1 cellular context compared by ENCODE assay signal in the genomic region with DNA sequence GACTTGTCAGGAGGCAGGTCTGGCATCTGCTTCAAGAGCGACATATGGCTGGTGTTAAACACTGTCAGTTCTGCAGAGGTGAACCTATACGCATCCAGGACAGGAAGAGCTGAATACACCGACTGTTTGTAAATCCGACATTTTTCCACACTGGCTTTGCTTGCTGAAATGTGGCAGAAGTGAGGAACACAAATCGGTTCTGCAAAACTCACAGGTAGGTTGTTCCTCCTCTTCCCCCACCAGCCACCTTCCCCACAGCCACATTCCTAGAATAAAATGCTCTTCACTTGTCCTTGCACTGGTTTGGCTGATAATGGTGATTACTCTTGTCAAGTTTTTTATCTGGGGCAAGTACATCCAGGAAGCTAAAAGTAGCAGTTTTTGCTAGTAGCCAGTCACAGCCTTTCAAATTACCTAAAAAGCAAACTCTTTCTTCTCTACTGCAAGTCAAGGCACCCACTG.
TF ChIP-seq lines count a peak whose summit lies in the region.

No MANE protein-coding gene starts in this region.

TF ChIP-seq in K562, 482 proteins besides CTCF, POLR2A, EP300 and RAD21 (continued from another document):
- TF ChIP-seq, protein P1, sequence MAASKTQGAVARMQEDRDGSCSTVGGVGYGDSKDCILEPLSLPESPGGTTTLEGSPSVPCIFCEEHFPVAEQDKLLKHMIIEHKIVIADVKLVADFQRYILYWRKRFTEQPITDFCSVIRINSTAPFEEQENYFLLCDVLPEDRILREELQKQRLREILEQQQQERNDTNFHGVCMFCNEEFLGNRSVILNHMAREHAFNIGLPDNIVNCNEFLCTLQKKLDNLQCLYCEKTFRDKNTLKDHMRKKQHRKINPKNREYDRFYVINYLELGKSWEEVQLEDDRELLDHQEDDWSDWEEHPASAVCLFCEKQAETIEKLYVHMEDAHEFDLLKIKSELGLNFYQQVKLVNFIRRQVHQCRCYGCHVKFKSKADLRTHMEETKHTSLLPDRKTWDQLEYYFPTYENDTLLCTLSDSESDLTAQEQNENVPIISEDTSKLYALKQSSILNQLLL (CRISPR knock-in tag; IDR thresholded peaks at IDR 0.05; ENCODE audit: borderline replicate concordance), result no peak
- TF ChIP-seq CREM (IDR thresholded peaks at IDR 0.05; ENCODE audit: low read depth), result no peak
- TF ChIP-seq, protein P2, sequence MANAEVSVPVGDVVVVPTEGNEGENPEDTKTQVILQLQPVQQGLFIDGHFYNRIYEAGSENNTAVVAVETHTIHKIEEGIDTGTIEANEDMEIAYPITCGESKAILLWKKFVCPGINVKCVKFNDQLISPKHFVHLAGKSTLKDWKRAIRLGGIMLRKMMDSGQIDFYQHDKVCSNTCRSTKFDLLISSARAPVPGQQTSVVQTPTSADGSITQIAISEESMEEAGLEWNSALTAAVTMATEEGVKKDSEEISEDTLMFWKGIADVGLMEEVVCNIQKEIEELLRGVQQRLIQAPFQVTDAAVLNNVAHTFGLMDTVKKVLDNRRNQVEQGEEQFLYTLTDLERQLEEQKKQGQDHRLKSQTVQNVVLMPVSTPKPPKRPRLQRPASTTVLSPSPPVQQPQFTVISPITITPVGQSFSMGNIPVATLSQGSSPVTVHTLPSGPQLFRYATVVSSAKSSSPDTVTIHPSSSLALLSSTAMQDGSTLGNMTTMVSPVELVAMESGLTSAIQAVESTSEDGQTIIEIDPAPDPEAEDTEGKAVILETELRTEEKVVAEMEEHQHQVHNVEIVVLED (CRISPR knock-in tag; IDR thresholded peaks at IDR 0.05), result no peak
- TF ChIP-seq NR2C1 (IDR thresholded peaks at IDR 0.05), result no peak
- TF ChIP-seq NR2C1 (tag; IDR thresholded peaks at IDR 0.05), result peak; percentile 60; the same call in 1 of the 2 replicates
- TF ChIP-seq HDAC3 (IDR thresholded peaks at IDR 0.05; ENCODE audit: borderline replicate concordance, partially characterized antibody), result no peak
- no peak for TF ChIP-seq SMARCA5 (IDR thresholded peaks at IDR 0.05)
- TF ChIP-seq ETV1 (tag; conservative IDR thresholded peaks at IDR 0.05; ENCODE audit: low read depth), result no peak
- TF ChIP-seq, protein P3, sequence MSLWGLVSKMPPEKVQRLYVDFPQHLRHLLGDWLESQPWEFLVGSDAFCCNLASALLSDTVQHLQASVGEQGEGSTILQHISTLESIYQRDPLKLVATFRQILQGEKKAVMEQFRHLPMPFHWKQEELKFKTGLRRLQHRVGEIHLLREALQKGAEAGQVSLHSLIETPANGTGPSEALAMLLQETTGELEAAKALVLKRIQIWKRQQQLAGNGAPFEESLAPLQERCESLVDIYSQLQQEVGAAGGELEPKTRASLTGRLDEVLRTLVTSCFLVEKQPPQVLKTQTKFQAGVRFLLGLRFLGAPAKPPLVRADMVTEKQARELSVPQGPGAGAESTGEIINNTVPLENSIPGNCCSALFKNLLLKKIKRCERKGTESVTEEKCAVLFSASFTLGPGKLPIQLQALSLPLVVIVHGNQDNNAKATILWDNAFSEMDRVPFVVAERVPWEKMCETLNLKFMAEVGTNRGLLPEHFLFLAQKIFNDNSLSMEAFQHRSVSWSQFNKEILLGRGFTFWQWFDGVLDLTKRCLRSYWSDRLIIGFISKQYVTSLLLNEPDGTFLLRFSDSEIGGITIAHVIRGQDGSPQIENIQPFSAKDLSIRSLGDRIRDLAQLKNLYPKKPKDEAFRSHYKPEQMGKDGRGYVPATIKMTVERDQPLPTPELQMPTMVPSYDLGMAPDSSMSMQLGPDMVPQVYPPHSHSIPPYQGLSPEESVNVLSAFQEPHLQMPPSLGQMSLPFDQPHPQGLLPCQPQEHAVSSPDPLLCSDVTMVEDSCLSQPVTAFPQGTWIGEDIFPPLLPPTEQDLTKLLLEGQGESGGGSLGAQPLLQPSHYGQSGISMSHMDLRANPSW (CRISPR knock-in tag; IDR thresholded peaks at IDR 0.05), result no peak
- TF ChIP-seq CXXC5 (CRISPR knock-in tag; IDR thresholded peaks at IDR 0.05), result peak; percentile 42; the same call in 1 of the 2 replicates
- TF ChIP-seq KAT2B (IDR thresholded peaks at IDR 0.05; ENCODE audit: low read depth, low read length), result no peak
- TF ChIP-seq HNRNPUL1 (IDR thresholded peaks at IDR 0.05; ENCODE audit: low read length), result no peak
- TF ChIP-seq NCOR1 (IDR thresholded peaks at IDR 0.05), result no peak
- TF ChIP-seq SMARCB1 (IDR thresholded peaks at IDR 0.05; ENCODE audit: insufficient read length, low read depth), result no peak
- TF ChIP-seq, protein P4, sequence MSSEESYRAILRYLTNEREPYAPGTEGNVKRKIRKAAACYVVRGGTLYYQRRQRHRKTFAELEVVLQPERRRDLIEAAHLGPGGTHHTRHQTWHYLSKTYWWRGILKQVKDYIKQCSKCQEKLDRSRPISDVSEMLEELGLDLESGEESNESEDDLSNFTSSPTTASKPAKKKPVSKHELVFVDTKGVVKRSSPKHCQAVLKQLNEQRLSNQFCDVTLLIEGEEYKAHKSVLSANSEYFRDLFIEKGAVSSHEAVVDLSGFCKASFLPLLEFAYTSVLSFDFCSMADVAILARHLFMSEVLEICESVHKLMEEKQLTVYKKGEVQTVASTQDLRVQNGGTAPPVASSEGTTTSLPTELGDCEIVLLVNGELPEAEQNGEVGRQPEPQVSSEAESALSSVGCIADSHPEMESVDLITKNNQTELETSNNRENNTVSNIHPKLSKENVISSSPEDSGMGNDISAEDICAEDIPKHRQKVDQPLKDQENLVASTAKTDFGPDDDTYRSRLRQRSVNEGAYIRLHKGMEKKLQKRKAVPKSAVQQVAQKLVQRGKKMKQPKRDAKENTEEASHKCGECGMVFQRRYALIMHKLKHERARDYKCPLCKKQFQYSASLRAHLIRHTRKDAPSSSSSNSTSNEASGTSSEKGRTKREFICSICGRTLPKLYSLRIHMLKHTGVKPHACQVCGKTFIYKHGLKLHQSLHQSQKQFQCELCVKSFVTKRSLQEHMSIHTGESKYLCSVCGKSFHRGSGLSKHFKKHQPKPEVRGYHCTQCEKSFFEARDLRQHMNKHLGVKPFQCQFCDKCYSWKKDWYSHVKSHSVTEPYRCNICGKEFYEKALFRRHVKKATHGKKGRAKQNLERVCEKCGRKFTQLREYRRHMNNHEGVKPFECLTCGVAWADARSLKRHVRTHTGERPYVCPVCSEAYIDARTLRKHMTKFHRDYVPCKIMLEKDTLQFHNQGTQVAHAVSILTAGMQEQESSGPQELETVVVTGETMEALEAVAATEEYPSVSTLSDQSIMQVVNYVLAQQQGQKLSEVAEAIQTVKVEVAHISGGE (CRISPR knock-in tag; IDR thresholded peaks at IDR 0.05), result no peak; a peak in 1 of 6 replicates
- peak; percentile 78; the same call in 1 of the 2 replicates for TF ChIP-seq HSF4 (CRISPR knock-in tag; IDR thresholded peaks at IDR 0.05; ENCODE audit: borderline replicate concordance)
- peak; percentile 29; the same call in 1 of the 2 replicates for TF ChIP-seq ESRRA (IDR thresholded peaks at IDR 0.05; ENCODE audit: borderline replicate concordance, low read depth)
- TF ChIP-seq ZFPM2 (CRISPR knock-in tag; IDR thresholded peaks at IDR 0.05), result no peak
- TF ChIP-seq CBX5 (IDR thresholded peaks at IDR 0.05; ENCODE audit: borderline replicate concordance, low read depth), result no peak
- TF ChIP-seq PHF21A (IDR thresholded peaks at IDR 0.05; ENCODE audit: borderline replicate concordance, low read depth), result no peak
- no peak for TF ChIP-seq SOX6 (IDR thresholded peaks at IDR 0.05)
- TF ChIP-seq RBM17 (IDR thresholded peaks at IDR 0.05; ENCODE audit: borderline replicate concordance, low read depth, low read length), result no peak
- no peak for TF ChIP-seq HDAC1 (IDR thresholded peaks at IDR 0.05)
- no peak for TF ChIP-seq ETS2 (tag; IDR thresholded peaks at IDR 0.05; ENCODE audit: borderline replicate concordance, poor library complexity, severe bottlenecking)
